ENCODE assay signal across 8 cellular contexts in the genomic region with DNA sequence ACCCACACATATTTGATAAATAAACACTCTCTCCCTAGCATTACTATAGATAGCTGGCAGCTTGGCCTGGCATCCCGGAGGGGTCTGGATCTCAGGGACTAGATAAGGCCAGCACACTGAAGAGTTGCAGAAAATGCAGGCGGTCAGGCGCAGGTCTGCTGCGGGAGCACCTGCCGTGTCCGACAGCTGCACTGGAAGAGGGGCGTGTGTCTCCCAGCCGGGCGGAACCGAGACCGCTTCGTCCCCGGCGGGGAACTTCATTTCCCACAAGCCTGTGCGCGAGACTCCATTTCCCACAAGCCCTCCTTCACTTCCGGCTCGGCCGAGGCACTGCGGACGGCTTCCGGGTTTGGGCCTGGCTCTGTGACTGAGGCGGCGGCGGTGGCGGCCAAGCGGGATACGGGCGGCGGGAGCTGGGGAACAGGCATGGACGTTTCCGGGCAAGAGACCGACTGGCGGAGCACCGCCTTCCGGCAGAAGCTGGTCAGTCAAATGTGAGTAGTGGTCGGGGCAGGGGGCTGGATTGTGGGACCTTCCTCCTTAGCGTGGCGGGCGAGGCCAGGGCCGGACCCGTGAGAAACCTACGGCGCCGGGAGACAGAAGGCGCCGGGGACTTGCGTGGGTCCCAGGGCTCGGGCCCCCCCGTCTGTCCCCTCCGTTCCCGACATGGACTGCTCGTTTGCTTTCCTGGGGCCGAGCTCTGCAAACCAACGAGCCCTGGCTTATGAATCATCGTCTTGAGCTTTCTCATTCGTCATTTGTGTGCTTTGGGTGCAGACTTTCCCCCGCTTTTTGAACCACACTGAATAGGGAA. TPM values are rescaled to one million over a fixed set of nuclear protein-coding genes. Genes with fewer than 3 reads are reported as not detected.
DNase-seq lines count a peak whose midpoint lies in the region; TF ChIP-seq lines count a peak whose summit lies in the region.

A gene with protein sequence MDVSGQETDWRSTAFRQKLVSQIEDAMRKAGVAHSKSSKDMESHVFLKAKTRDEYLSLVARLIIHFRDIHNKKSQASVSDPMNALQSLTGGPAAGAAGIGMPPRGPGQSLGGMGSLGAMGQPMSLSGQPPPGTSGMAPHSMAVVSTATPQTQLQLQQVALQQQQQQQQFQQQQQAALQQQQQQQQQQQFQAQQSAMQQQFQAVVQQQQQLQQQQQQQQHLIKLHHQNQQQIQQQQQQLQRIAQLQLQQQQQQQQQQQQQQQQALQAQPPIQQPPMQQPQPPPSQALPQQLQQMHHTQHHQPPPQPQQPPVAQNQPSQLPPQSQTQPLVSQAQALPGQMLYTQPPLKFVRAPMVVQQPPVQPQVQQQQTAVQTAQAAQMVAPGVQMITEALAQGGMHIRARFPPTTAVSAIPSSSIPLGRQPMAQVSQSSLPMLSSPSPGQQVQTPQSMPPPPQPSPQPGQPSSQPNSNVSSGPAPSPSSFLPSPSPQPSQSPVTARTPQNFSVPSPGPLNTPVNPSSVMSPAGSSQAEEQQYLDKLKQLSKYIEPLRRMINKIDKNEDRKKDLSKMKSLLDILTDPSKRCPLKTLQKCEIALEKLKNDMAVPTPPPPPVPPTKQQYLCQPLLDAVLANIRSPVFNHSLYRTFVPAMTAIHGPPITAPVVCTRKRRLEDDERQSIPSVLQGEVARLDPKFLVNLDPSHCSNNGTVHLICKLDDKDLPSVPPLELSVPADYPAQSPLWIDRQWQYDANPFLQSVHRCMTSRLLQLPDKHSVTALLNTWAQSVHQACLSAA (plus strand): TSS at position 358 of the 814 bp plus-strand sequence. CDS start 69 bp downstream, at position 427.

- peak within 1 kb of the TSS; percentile 99 for H3K9ac ChIP-seq in GM23248
- H3K9ac ChIP-seq in stomach smooth muscle (ENCODE audit: low read length in 2 of 2): peak within 1 kb of the TSS; percentile 96 to 97

- H3K36me3 ChIP-seq in GM23248 (ENCODE audit: low read depth) (no peaks in the 10 kb centered on the region), stomach smooth muscle (ENCODE audit: control insufficient read depth in 2 of 2, insufficient read depth in 2 of 2, low read length in 2 of 2) (peaks cover 0 to 2% of the 10 kb centered on the region in 2 donors)

- H4K20me1 ChIP-seq in GM23248 (ENCODE audit: insufficient read depth): no peaks in the 10 kb centered on the region

- H3K4me1 ChIP-seq in GM23248 (ENCODE audit: insufficient read depth): peaks cover 32% of the 10 kb centered on the region
- H3K4me1 ChIP-seq in stomach smooth muscle (ENCODE audit: control insufficient read depth, insufficient read depth, low read length): peaks cover 29% of the 10 kb centered on the region

- peaks cover 56% of the 10 kb centered on the region for H3K79me2 ChIP-seq in GM23248 (ENCODE audit: insufficient read depth)

- peaks cover 46% of the 10 kb centered on the region for H3K4me1 Mint-ChIP-seq in neural crest cell

- WGBS in GM23248 (ENCODE audit: low coverage in 1 of 2, low lambda C conversion rate in 2 of 2, missing lambda C conversion rate in 2 of 2), 2 experiments: 2 to 3% methylated on average over 42 to 57 of the region's 58 CpGs

- H3K27me3 Mint-ChIP-seq in neural crest cell (ENCODE audit: low read depth): no peaks in the 10 kb centered on the region

- H3K9me2 ChIP-seq in GM23248 (ENCODE audit: insufficient read depth): no peaks in the 10 kb centered on the region

- H3K27ac Mint-ChIP-seq in neural crest cell (ENCODE audit: unreplicated experiment): peak within 1 kb of the TSS; percentile 99

- no peaks in the 10 kb centered on the region for H3K27me3 ChIP-seq in GM23248 (replicated peaks; ENCODE audit: insufficient read depth)
- no peaks in the 10 kb centered on the region for H3K27me3 ChIP-seq in stomach smooth muscle (ENCODE audit: control insufficient read depth in 1 of 2, insufficient read depth in 2 of 2, low read length in 2 of 2)

- H3K4me3 ChIP-seq in GM23248 (peak within 1 kb of the TSS; percentile 93), foreskin fibroblast (ENCODE audit: low read depth in 1 of 2, low read length in 2 of 2) (peak within 1 kb of the TSS; percentile 73 to 99), stomach smooth muscle (ENCODE audit: low read length in 2 of 2) (peak within 1 kb of the TSS; percentile 89 to 91)

- no peaks in the 10 kb centered on the region for H3K9me3 Mint-ChIP-seq in neural crest cell

- TF ChIP-seq CTCF in foreskin fibroblast (IDR thresholded peaks at IDR 0.05; ENCODE audit: low read depth, low read length) (no peak), neural crest cell (conservative IDR thresholded peaks at IDR 0.05) (no peak)

- H3K9me3 ChIP-seq in GM23248 (ENCODE audit: low read depth) (no peaks in the 10 kb centered on the region), stomach smooth muscle (ENCODE audit: control insufficient read depth in 2 of 2, low read length in 2 of 2) (no peaks in the 10 kb centered on the region)

- H3K36me3 Mint-ChIP-seq in neural crest cell (ENCODE audit: low read depth): no peaks in the 10 kb centered on the region

- H2AFZ ChIP-seq in GM23248: peak within 1 kb of the TSS; percentile 88

- peaks cover 26% of the 10 kb centered on the region for H3F3A ChIP-seq in GM23248 (ENCODE audit: insufficient read depth)

- H3K4me2 ChIP-seq in GM23248 (ENCODE audit: unreplicated experiment): peak within 1 kb of the TSS; percentile 93

- in situ Hi-C loops in GM23248 (cut with MboI): no loop called here

- DNase-seq in Daoy (ENCODE audit: low read depth) (peak; percentile 93), GM23248 (peak; percentile 97), LoVo (ENCODE audit: low spot score) (peak; percentile 84), SHP77 treated with DMSO at 0.1 percent for 48 hours (lab: John Stamatoyannopoulos, UW) (peak; percentile 92), foreskin fibroblast (peak; percentile 83 to 94), neural crest cell (ENCODE audit: low read depth, low spot score) (peak; percentile 78)
- peak; percentile 96 for DNase-seq in activated effector memory CD4-positive, alpha-beta T cell treated with anti-CD3 and anti-CD28 coated beads, Interleukin-2, amount 50 U/mL, for 16 hours

- peak within 1 kb of the TSS; percentile 97 for H3K4me3 Mint-ChIP-seq in neural crest cell

- H3K27ac ChIP-seq in GM23248 (peak within 1 kb of the TSS; percentile 99), stomach smooth muscle (ENCODE audit: low read length) (peak within 1 kb of the TSS; percentile 93)

RNA-seq across cellular contexts. Expression of the gene that starts here (rescaled TPM):
- total RNA-seq in Daoy (2014; rRNA removed; shearing (Covaris generic)): 23.4 and 24.5 TPM in 2 replicates
- total RNA-seq in GM23248 (2014; rRNA removed; shearing (Covaris generic)): 40.0 and 40.2 TPM in 2 replicates
- 69.4 and 69.7 TPM in 2 replicates for polyA plus RNA-seq in GM23248 (2016; fragmentation: Nextera tagmentation; extraction: Ambion mirVana)
- 78.6 and 84.5 TPM in 2 replicates for total RNA-seq in neural crest cell

Comparison
In these comparisons a context has a peak if more than half of its experiments do, and no peak if none do; other contexts are left out.
1. Peak in every context shown above with its lines: DNase-seq, H3K4me3 ChIP-seq and H3K27ac ChIP-seq.